In the genomic region with DNA sequence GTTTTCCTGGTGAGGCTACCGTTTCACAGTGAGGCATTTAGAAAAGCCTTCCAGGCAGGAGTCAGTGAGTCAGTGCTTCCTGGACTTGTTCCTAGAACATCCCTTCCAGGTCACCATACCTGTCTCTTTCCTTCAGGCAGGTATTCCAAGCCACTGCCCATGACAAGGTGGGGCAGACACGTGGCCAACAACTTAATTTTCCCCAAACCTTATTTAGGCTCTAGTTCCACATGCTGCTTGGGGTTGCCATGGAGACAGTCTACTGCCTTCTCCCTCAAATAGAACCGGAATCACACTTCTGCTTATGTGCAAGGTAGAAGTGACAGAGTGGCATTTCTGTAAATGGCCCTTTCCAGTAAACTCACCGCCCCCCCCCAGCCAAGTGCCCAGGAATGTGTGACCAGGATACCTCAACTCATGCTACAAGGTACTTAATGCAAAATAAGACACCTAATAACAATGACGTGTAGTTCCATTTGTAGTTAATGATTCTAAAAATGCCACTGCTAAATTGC, we compare ENCODE assay signal across 9 cellular contexts.
A peak's percentile ranks its signal among the peaks of the same experiment; 100 is the strongest.
DNase-seq lines count a peak whose midpoint lies in the region; ATAC-seq and TF ChIP-seq lines count a peak whose summit lies in the region.
"Had no signal": no experiment of that assay in that cellular context is flagged by ENCODE, and none has a peak within 500 bp of the region (broad histone marks: within the 10 kb centered on the region; RNA-seq: fewer than 3 reads in every experiment).

No MANE protein-coding gene starts in this region.

- H3K4me3 ChIP-seq in Caco-2 (ENCODE audit: low read depth, low read length): no peak overlapping the region

- H3K27me3 ChIP-seq in Caco-2 (replicated peaks; ENCODE audit: control insufficient read depth, insufficient read depth, low read length): no peaks in the 10 kb centered on the region

- no peaks in the 10 kb centered on the region for H3K36me3 Mint-ChIP-seq in Caco-2 (ENCODE audit: insufficient read depth, unreplicated experiment)

- CTCF ChIA-PET in Caco-2 (lab: Charles Lee): no interaction called here

- no peaks in the 10 kb centered on the region for H3K27me3 Mint-ChIP-seq in Caco-2 (ENCODE audit: insufficient read depth, unreplicated experiment)

- H3K36me3 ChIP-seq in Caco-2 (ENCODE audit: control insufficient read depth, insufficient read depth, low read length): no peaks in the 10 kb centered on the region

- ATAC-seq in HG03521 (IDR thresholded peaks at IDR 0.05; ENCODE audit: unreplicated experiment): peak; percentile 73
- ATAC-seq in sciatic nerve: no peak

- intact Hi-C loops in Caco-2 (cut with micrococcal nuclease; ENCODE audit: unreplicated experiment) (no loop called here), sciatic nerve (cut with DNase I) (no loop called here)

- POLR2A ChIA-PET in Caco-2 (lab: Charles Lee): no interaction called here

- H3K9me3 ChIP-seq in Caco-2: 0 out of 2 replicates have a peak, but pooled peaks cover 4% of the 10 kb centered on the region

- peaks cover 44% of the 10 kb centered on the region for H3K4me1 Mint-ChIP-seq in Caco-2 (ENCODE audit: low read depth, unreplicated experiment)

- peak overlapping the region; percentile 97 for H3K27ac Mint-ChIP-seq in Caco-2 (ENCODE audit: unreplicated experiment)

- H3K9me3 Mint-ChIP-seq in Caco-2 (ENCODE audit: unreplicated experiment): no peaks in the 10 kb centered on the region

- no peak overlapping the region for H3K4me3 Mint-ChIP-seq in Caco-2 (ENCODE audit: unreplicated experiment)

- peaks cover 48% of the 10 kb centered on the region for H3K4me1 ChIP-seq in Caco-2

- DNase-seq in Caco-2: no peak
- peak; percentile 72 for DNase-seq in GM20000 (ENCODE audit: low spot score)
- peak; percentile 66 for DNase-seq in cerebellar cortex (ENCODE audit: low spot score)
- DNase-seq in sciatic nerve (ENCODE audit: low spot score): no peak
- DNase-seq in ecto neural progenitor cell (ENCODE audit: low spot score): no peak
- DNase-seq in HuH-7.5 (ENCODE audit: low spot score): no peak
- DNase-seq in stimulated activated CD4-positive, alpha-beta T cell treated with anti-CD3 and anti-CD28 coated beads, Interleukin-1b, Interleukin-23, amount 100 ng/mL, for 48 hours: no peak
- DNase-seq: stimulated activated CD4-positive, alpha-beta T cell treated with anti-CD3 and anti-CD28 coated beads, Interleukin-2, amount 100 ng/mL, for 48 hours had no signal

- no TSS peak for BruUV-seq in Caco-2 (replicated peaks; lab: Mats Ljungman, UMichigan)

- no peak for TF ChIP-seq CTCF in Caco-2 (IDR thresholded peaks at IDR 0.05; ENCODE audit: insufficient read depth in 1 of 2, low read depth in 1 of 2, low read length in 1 of 2, severe bottlenecking in 1 of 2, unreplicated experiment in 1 of 2)
- TF ChIP-seq CTCF in GM20000 (IDR thresholded peaks at IDR 0.05; ENCODE audit: extremely low read depth, missing control alignments): no peak

Comparison
In these comparisons a context has a peak if more than half of its experiments do, and no peak if none do; other contexts are left out.
1. DNase-seq: peak in GM20000 (single experiment) and cerebellar cortex (single experiment); none in Caco-2 (0 of 2), sciatic nerve (single experiment), ecto neural progenitor cell (single experiment), HuH-7.5 (single experiment) and stimulated activated CD4-positive, alpha-beta T cell treated with anti-CD3 and anti-CD28 coated beads, Interleukin-1b, Interleukin-23, amount 100 ng/mL, for 48 hours (single experiment).